Comparison of ENCODE assay signal across 11 cellular contexts in the genomic region with DNA sequence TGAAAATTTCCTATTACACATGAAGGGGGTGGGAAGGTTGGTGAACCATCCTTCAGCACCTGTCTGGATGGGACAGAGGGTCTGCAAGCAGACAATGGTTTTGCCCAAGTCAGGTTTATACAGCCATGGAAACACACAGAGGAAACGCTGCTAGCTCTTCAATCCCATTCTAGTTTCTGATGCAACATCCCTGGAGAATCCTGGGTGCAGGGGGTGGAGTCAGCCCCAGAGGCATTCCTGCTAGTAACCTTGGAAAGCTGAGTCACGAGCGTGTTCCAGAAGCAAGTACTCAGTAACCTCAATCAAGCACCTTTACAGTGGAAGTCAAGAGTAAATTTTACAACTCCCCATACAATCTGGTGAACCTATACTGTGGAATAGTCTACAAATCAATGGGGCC.
DNase-seq lines count a peak whose midpoint lies in the region; TF ChIP-seq lines count a peak whose summit lies in the region.
"Had no signal": no experiment of that assay in that cellular context is flagged by ENCODE, and none has a peak within 500 bp of the region (broad histone marks: within the 10 kb centered on the region; RNA-seq: fewer than 3 reads in every experiment).

No MANE protein-coding gene starts in this region.

- H3K9me3 ChIP-seq in Peyer's patch (no peaks in the 10 kb centered on the region), osteoblast (ENCODE audit: low read depth, low read length) (no peaks in the 10 kb centered on the region)

- peaks cover 12% of the 10 kb centered on the region for H3K36me3 Mint-ChIP-seq in mesothelial cell of epicardium
- H3K36me3 Mint-ChIP-seq: memory B cell had no signal

- H4K20me1 ChIP-seq in osteoblast (ENCODE audit: insufficient read depth, low read length) = peaks cover 9% of the 10 kb centered on the region

- H3K4me1 ChIP-seq in Peyer's patch = peaks cover 0 to 25% (median 0%) of the 10 kb centered on the region in 4 donors
- peaks cover 37% of the 10 kb centered on the region for H3K4me1 ChIP-seq in osteoblast (ENCODE audit: insufficient read depth, low read length)

- H3K27me3 ChIP-seq in Peyer's patch (no peaks in the 10 kb centered on the region), osteoblast (ENCODE audit: insufficient read depth, low read length) (no peaks in the 10 kb centered on the region)

- peaks cover 69% of the 10 kb centered on the region for H3K4me1 Mint-ChIP-seq in mesothelial cell of epicardium
- H3K4me1 Mint-ChIP-seq: memory B cell had no signal

- no peak overlapping the region for H3K27ac Mint-ChIP-seq in mesothelial cell of epicardium
- H3K27ac Mint-ChIP-seq: memory B cell had no signal

- TF ChIP-seq CTCF in Peyer's patch (IDR thresholded peaks at IDR 0.05) = no peak
- TF ChIP-seq CTCF in osteoblast (IDR thresholded peaks at IDR 0.05; ENCODE audit: extremely low read depth, low read depth, low read length) = no peak
- no peak for TF ChIP-seq CTCF in mesothelial cell of epicardium (IDR thresholded peaks at IDR 0.05; ENCODE audit: unreplicated experiment)

- TF ChIP-seq POLR2A in Peyer's patch (IDR thresholded peaks at IDR 0.05) = no peak

- H2AFZ ChIP-seq in osteoblast (ENCODE audit: low read length) = no peak overlapping the region

- no peak overlapping the region for H3K4me3 ChIP-seq in Peyer's patch
- no peak overlapping the region for H3K4me3 ChIP-seq in osteoblast (ENCODE audit: insufficient read depth, low read length)

- DNase-seq in ELR (ENCODE audit: low read depth) = peak; percentile 94
- peak in 2 of 3 donors; percentile 66 to 78 for DNase-seq in Peyer's patch
- DNase-seq in fibroblast of gingiva (ENCODE audit: low read depth) = peak; percentile 48
- DNase-seq in osteoblast (ENCODE audit: insufficient read length, low spot score, missing footprints) = peak; percentile 96
- DNase-seq in mesothelial cell of epicardium (ENCODE audit: low spot score in 2 of 2, unreplicated experiment in 2 of 2) = no peak
- no peak for DNase-seq in NCI-H2029 (lab: John Stamatoyannopoulos, UW)
- DNase-seq in DMS 273 (lab: John Stamatoyannopoulos, UW; ENCODE audit: unreplicated experiment) = no peak
- DNase-seq in activated CD8-positive, alpha-beta memory T cell treated with anti-CD3 and anti-CD28 coated beads, Interleukin-2, amount 50 U/mL, for 4 hours = no peak
- DNase-seq: DMS 273 treated with DMSO at 0.1 percent for 48 hours, NCI-H1105 treated with DMSO at 0.1 percent for 48 hours had no signal

- peak overlapping the region; percentile 21 for H3K4me2 ChIP-seq in osteoblast (ENCODE audit: insufficient read depth, low read length)

- no peak overlapping the region for H3K4me3 Mint-ChIP-seq in mesothelial cell of epicardium
- H3K4me3 Mint-ChIP-seq: memory B cell had no signal

- peaks cover 91% of the 10 kb centered on the region for H3K79me2 ChIP-seq in osteoblast (ENCODE audit: insufficient read depth, low read length)

- H3K9me3 Mint-ChIP-seq in mesothelial cell of epicardium = no peaks in the 10 kb centered on the region
- H3K9me3 Mint-ChIP-seq: memory B cell had no signal

- H3K36me3 ChIP-seq in Peyer's patch = peaks cover 0 to 9% (median 0%) of the 10 kb centered on the region in 3 donors
- no peaks in the 10 kb centered on the region for H3K36me3 ChIP-seq in osteoblast (ENCODE audit: insufficient read depth, low read length)

- peak overlapping the region in 1 of 4 donors; percentile 64 for H3K27ac ChIP-seq in Peyer's patch
- H3K27ac ChIP-seq in osteoblast (ENCODE audit: low read depth, low read length) = peak overlapping the region; percentile 99

- H3K27me3 Mint-ChIP-seq in mesothelial cell of epicardium (ENCODE audit: low read depth) = no peaks in the 10 kb centered on the region

Comparison
In these comparisons a context has a peak if more than half of its experiments do, and no peak if none do; other contexts are left out.
1. DNase-seq: peak in ELR (single experiment), Peyer's patch (2 of 3), fibroblast of gingiva (single experiment) and osteoblast (single experiment); none in mesothelial cell of epicardium (0 of 2), NCI-H2029 (single experiment), DMS 273 (single experiment) and activated CD8-positive, alpha-beta memory T cell treated with anti-CD3 and anti-CD28 coated beads, Interleukin-2, amount 50 U/mL, for 4 hours (single experiment).